In the genomic region with DNA sequence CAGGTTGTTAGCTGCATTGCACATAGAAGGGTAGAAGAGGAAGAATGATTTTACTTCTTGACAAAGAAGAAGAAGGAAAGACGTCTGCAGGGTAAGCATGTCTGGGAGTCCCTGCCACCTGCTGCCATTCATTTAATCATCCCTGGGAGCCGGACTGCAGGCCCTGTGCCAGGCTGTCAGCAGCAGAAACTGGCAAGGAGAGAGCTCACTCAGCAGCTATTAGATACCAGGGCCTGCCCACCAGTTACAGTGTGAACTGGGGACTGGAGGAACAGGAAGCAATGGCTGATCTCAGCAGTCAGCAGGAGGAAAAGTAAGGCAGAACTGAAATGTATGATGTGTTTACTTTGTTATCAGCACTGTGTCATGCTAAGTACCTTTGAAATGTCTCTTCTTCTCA, we compare ENCODE assay signal across 13 cellular contexts.
DNase-seq lines count a peak whose midpoint lies in the region; ATAC-seq and TF ChIP-seq lines count a peak whose summit lies in the region.
"Had no signal": no experiment of that assay in that cellular context is flagged by ENCODE, and none has a peak within 500 bp of the region (broad histone marks: within the 10 kb centered on the region; RNA-seq: fewer than 3 reads in every experiment).

No MANE protein-coding gene starts in this region.

- H3K27ac ChIP-seq in RWPE2 (ENCODE audit: poor library complexity, severe bottlenecking): no peak overlapping the region
- no peak overlapping the region for H3K27ac ChIP-seq in left ventricle myocardium inferior (replicated peaks)
- no peak overlapping the region for H3K27ac ChIP-seq in stomach
- H3K27ac ChIP-seq: 22Rv1, lower lobe of right lung, parathyroid adenoma had no signal

- H3K4me3 ChIP-seq in RWPE2 (ENCODE audit: severe bottlenecking) (no peak overlapping the region), left ventricle myocardium inferior (no peak overlapping the region), stomach (no peak overlapping the region)
- H3K4me3 ChIP-seq: lower lobe of right lung had no signal

- TF ChIP-seq CTCF in RWPE2 (IDR thresholded peaks at IDR 0.05; ENCODE audit: poor library complexity, severe bottlenecking): no peak
- no peak for TF ChIP-seq CTCF in left ventricle myocardium inferior (IDR thresholded peaks at IDR 0.05; ENCODE audit: borderline replicate concordance)
- no peak for TF ChIP-seq CTCF in stomach (IDR thresholded peaks at IDR 0.05)

- H3K36me3 ChIP-seq in RWPE2 (ENCODE audit: low read depth) (no peaks in the 10 kb centered on the region), left ventricle myocardium inferior (no peaks in the 10 kb centered on the region), stomach (no peaks in the 10 kb centered on the region)
- H3K36me3 ChIP-seq: lower lobe of right lung had no signal

- H3K9me3 ChIP-seq in RWPE2 (ENCODE audit: severe bottlenecking): no peaks in the 10 kb centered on the region
- no peaks in the 10 kb centered on the region for H3K9me3 ChIP-seq in left ventricle myocardium inferior (replicated peaks)
- no peaks in the 10 kb centered on the region for H3K9me3 ChIP-seq in stomach
- H3K9me3 ChIP-seq: lower lobe of right lung had no signal

- no peaks in the 10 kb centered on the region for H3K4me1 ChIP-seq in RWPE2 (ENCODE audit: insufficient read depth, poor library complexity, severe bottlenecking)
- H3K4me1 ChIP-seq in left ventricle myocardium inferior: peaks cover 7% of the 10 kb centered on the region
- H3K4me1 ChIP-seq in stomach: peaks cover 0 to 7% (median 0%) of the 10 kb centered on the region in 4 donors
- H3K4me1 ChIP-seq: lower lobe of right lung, parathyroid adenoma had no signal

- WGBS in stomach, 5 donors: 12 to 34% (median 21%) methylated on average over 2 of the region's 2 CpGs

- intact Hi-C loops in left ventricle myocardium inferior (cut with micrococcal nuclease) (no loop called here), stomach (cut with DNase I; ENCODE audit: low total_unique reads) (no loop called here)

- 0 out of 3 replicates have a peak, but pooled peaks have one; percentile 29 for ATAC-seq in RWPE2 (ENCODE audit: low read depth)
- ATAC-seq in GM19035 (IDR thresholded peaks at IDR 0.05; ENCODE audit: unreplicated experiment): no peak
- ATAC-seq in HG03039 (IDR thresholded peaks at IDR 0.05; ENCODE audit: unreplicated experiment): no peak
- ATAC-seq in GM19455 (IDR thresholded peaks at IDR 0.05; ENCODE audit: unreplicated experiment): no peak
- ATAC-seq: lower lobe of right lung had no signal

- TF ChIP-seq POLR2A in stomach (IDR thresholded peaks at IDR 0.05): no peak

- H3K27me3 ChIP-seq in RWPE2 (ENCODE audit: insufficient read depth, poor library complexity, severe bottlenecking) (peaks cover 5% of the 10 kb centered on the region), left ventricle myocardium inferior (ENCODE audit: low read depth) (no peaks in the 10 kb centered on the region), stomach (no peaks in the 10 kb centered on the region)

- peak; percentile 9 for DNase-seq in NCI-H1436 (lab: John Stamatoyannopoulos, UW)
- no peak for DNase-seq in NCI-H1436 treated with DMSO at 0.1 percent for 48 hours (lab: John Stamatoyannopoulos, UW)
- DNase-seq in RWPE2 (ENCODE audit: low spot score): no peak
- peak; percentile 76 for DNase-seq in left ventricle myocardium inferior
- peak; percentile 71 for DNase-seq in stomach
- DNase-seq: activated CD4-positive, alpha-beta memory T cell treated with anti-CD3 and anti-CD28 coated beads, Interleukin-2, amount 10 ng/mL, durations not matched to agents 7 days and 5 days; activated naive CD4-positive, alpha-beta T cell treated with anti-CD3 and anti-CD28 coated beads, Interleukin-2, amount 10 ng/mL, durations not matched to agents 7 days and 5 days; lower lobe of right lung had no signal

- no peak for TF ChIP-seq EP300 in stomach (IDR thresholded peaks at IDR 0.05)

Comparison
In these comparisons a context has a peak if more than half of its experiments do, and no peak if none do; other contexts are left out.
1. DNase-seq: peak in NCI-H1436 (single experiment), left ventricle myocardium inferior (single experiment) and stomach (single experiment); none in NCI-H1436 treated with DMSO at 0.1 percent for 48 hours (single experiment) and RWPE2 (single experiment).